ENCODE assay signal across 16 cellular contexts in genomic region chr17:54907385-54907784, GRCh38. TPM values are rescaled to one million over a fixed set of nuclear protein-coding genes. Genes with fewer than 3 reads are reported as not detected.
DNase-seq lines count a peak whose midpoint lies in the region; ATAC-seq, FAIRE-seq and TF ChIP-seq lines count a peak whose summit lies in the region.
"Had no signal": no experiment of that assay in that cellular context is flagged by ENCODE, and none has a peak within 500 bp of the region (broad histone marks: within the 10 kb centered on the region; RNA-seq: fewer than 3 reads in every experiment).

No MANE protein-coding gene starts in this region.

- DNase-seq in DMS53 (lab: John Stamatoyannopoulos, UW) (peak; percentile 9), DMS53 treated with DMSO at 0.1 percent for 48 hours (lab: John Stamatoyannopoulos, UW; ENCODE audit: unreplicated experiment) (no peak), hepatocyte (ENCODE audit: low spot score) (peak; percentile 11), pancreas (no peak), AML-193 (lab: John Stamatoyannopoulos, UW) (no peak), GM12892 (ENCODE audit: insufficient read length) (no peak)
- DNase-seq in activated T-helper 1 cell treated with anti-CD3 and anti-CD28 coated beads, Interleukin-12 subunit alpha, Interleukin-12 subunit beta, Interleukin-2, Interleukin-4 antibody, amounts not matched to agents 30 ng/mL and 10 ng/mL and 1 ng/mL, durations not matched to agents 14 hours and 24 hours and 36 hours (ENCODE audit: low spot score), result no peak
- DNase-seq: CD4-positive, CD25-positive, alpha-beta regulatory T cell; DMS 273 treated with DMSO at 0.1 percent for 48 hours; DMS79 treated with DMSO at 0.1 percent for 48 hours; EL; HCEC 1CT; HFFc6 had no signal

- H3K4me3 Mint-ChIP-seq in activated T-helper 1 cell treated with anti-CD3 and anti-CD28 coated beads, Interleukin-12 subunit alpha, Interleukin-12 subunit beta, Interleukin-2, Interleukin-4 antibody, amounts not matched to agents 30 ng/mL and 10 ng/mL and 1 ng/mL, durations not matched to agents 14 hours and 24 hours and 36 hours, result no peak overlapping the region
- H3K4me3 Mint-ChIP-seq: CD4-positive, CD25-positive, alpha-beta regulatory T cell; HFFc6 had no signal

- no peak for TF ChIP-seq POLR2A in GM12892 (IDR thresholded peaks at IDR 0.05; ENCODE audit: low read depth, low read length)

- H3K4me1 ChIP-seq in hepatocyte (ENCODE audit: insufficient read depth), result peaks cover 10% of the 10 kb centered on the region
- peaks cover 7 to 34% (median 17%) of the 10 kb centered on the region in 3 donors for H3K4me1 ChIP-seq in pancreas
- H3K4me1 ChIP-seq: BLaER1 had no signal

- no peaks in the 10 kb centered on the region for H3K9me2 ChIP-seq in hepatocyte (replicated peaks; ENCODE audit: insufficient read depth)

- ATAC-seq in pancreas, result peak in 3 of 4 donors; percentile 59 to 70 (median 68)

- no peak overlapping the region for H3K4me2 ChIP-seq in hepatocyte
- H3K4me2 ChIP-seq: BLaER1 had no signal

- H3K9me3 Mint-ChIP-seq in activated T-helper 1 cell treated with anti-CD3 and anti-CD28 coated beads, Interleukin-12 subunit alpha, Interleukin-12 subunit beta, Interleukin-2, Interleukin-4 antibody, amounts not matched to agents 30 ng/mL and 10 ng/mL and 1 ng/mL, durations not matched to agents 14 hours and 24 hours and 36 hours, result no peaks in the 10 kb centered on the region
- H3K9me3 Mint-ChIP-seq: HFFc6 had no signal

- H3K4me1 Mint-ChIP-seq in activated T-helper 1 cell treated with anti-CD3 and anti-CD28 coated beads, Interleukin-12 subunit alpha, Interleukin-12 subunit beta, Interleukin-2, Interleukin-4 antibody, amounts not matched to agents 30 ng/mL and 10 ng/mL and 1 ng/mL, durations not matched to agents 14 hours and 24 hours and 36 hours (ENCODE audit: low read depth), result no peaks in the 10 kb centered on the region

- H3K27ac ChIP-seq in hepatocyte (no peak overlapping the region), pancreas (peak overlapping the region in 2 of 4 donors; percentile 27 to 43)
- H3K27ac ChIP-seq: 22Rv1, BLaER1 had no signal

- intact Hi-C loops in pancreas (cut with DNase I), result no loop called here
- intact Hi-C loops in activated T-helper 1 cell treated with anti-CD3 and anti-CD28 coated beads, Interleukin-12 subunit alpha, Interleukin-12 subunit beta, Interleukin-2, Interleukin-4 antibody, amounts not matched to agents 30 ng/mL and 10 ng/mL and 1 ng/mL, durations not matched to agents 14 hours and 24 hours and 36 hours (cut with micrococcal nuclease), result no loop called here

- no peaks in the 10 kb centered on the region for H3K27me3 ChIP-seq in hepatocyte
- no peaks in the 10 kb centered on the region for H3K27me3 ChIP-seq in pancreas
- H3K27me3 ChIP-seq: BLaER1 had no signal

- H3K9me3 ChIP-seq in hepatocyte (ENCODE audit: low read depth), result no peaks in the 10 kb centered on the region
- no peaks in the 10 kb centered on the region for H3K9me3 ChIP-seq in pancreas
- H3K9me3 ChIP-seq: BLaER1 had no signal

- peaks cover 3% of the 10 kb centered on the region for H3K27me3 Mint-ChIP-seq in activated T-helper 1 cell treated with anti-CD3 and anti-CD28 coated beads, Interleukin-12 subunit alpha, Interleukin-12 subunit beta, Interleukin-2, Interleukin-4 antibody, amounts not matched to agents 30 ng/mL and 10 ng/mL and 1 ng/mL, durations not matched to agents 14 hours and 24 hours and 36 hours (ENCODE audit: insufficient read depth)
- H3K27me3 Mint-ChIP-seq: CD4-positive, CD25-positive, alpha-beta regulatory T cell had no signal

- H3K36me3 Mint-ChIP-seq in activated T-helper 1 cell treated with anti-CD3 and anti-CD28 coated beads, Interleukin-12 subunit alpha, Interleukin-12 subunit beta, Interleukin-2, Interleukin-4 antibody, amounts not matched to agents 30 ng/mL and 10 ng/mL and 1 ng/mL, durations not matched to agents 14 hours and 24 hours and 36 hours (ENCODE audit: low read depth), result no peaks in the 10 kb centered on the region
- H3K36me3 Mint-ChIP-seq: CD4-positive, CD25-positive, alpha-beta regulatory T cell had no signal

- H3K36me3 ChIP-seq in hepatocyte (replicated peaks; ENCODE audit: insufficient read depth, low read depth), result no peaks in the 10 kb centered on the region
- H3K36me3 ChIP-seq in pancreas, result no peaks in the 10 kb centered on the region
- H3K36me3 ChIP-seq: BLaER1 had no signal

- H3K27ac Mint-ChIP-seq in activated T-helper 1 cell treated with anti-CD3 and anti-CD28 coated beads, Interleukin-12 subunit alpha, Interleukin-12 subunit beta, Interleukin-2, Interleukin-4 antibody, amounts not matched to agents 30 ng/mL and 10 ng/mL and 1 ng/mL, durations not matched to agents 14 hours and 24 hours and 36 hours, result no peak overlapping the region
- H3K27ac Mint-ChIP-seq: CD4-positive, CD25-positive, alpha-beta regulatory T cell; HFFc6 had no signal

- H2AFZ ChIP-seq in hepatocyte, result no peak overlapping the region

- 82% methylated on average over 4 of the region's 4 CpGs for WGBS in hepatocyte (ENCODE audit: low lambda C conversion rate, missing lambda C conversion rate)
- WGBS in pancreas, 2 donors, result 20 to 25% methylated on average over 4 of the region's 4 CpGs

- H3K4me3 ChIP-seq in hepatocyte (no peak overlapping the region), pancreas (no peak overlapping the region)
- H3K4me3 ChIP-seq: BLaER1 had no signal

- peaks cover 44% of the 10 kb centered on the region for H3K79me2 ChIP-seq in hepatocyte

- TF ChIP-seq CTCF in hepatocyte (IDR thresholded peaks at IDR 0.05; ENCODE audit: poor library complexity) (no peak), pancreas (IDR thresholded peaks at IDR 0.05) (no peak)

- no peak for FAIRE-seq in pancreas (lab: Jason Lieb, UNC)
- no peak for FAIRE-seq in GM12892 (lab: Jason Lieb, UNC)
- FAIRE-seq: G401.6 had no signal

- H4K20me1 ChIP-seq in hepatocyte (ENCODE audit: insufficient read depth, poor library complexity, severe bottlenecking), result no peaks in the 10 kb centered on the region
- H4K20me1 ChIP-seq: BLaER1 had no signal

RNA-seq across cellular contexts. Expression of gene TOM1L1, which starts 6.7 kb away (rescaled TPM):
- total RNA-seq in hepatocyte, result 46.2 and 56.0 TPM in 2 replicates
- polyA plus RNA-seq in hepatocyte, result 31.5 and 36.9 TPM in 2 replicates
- 10 to 100 TPM; 29.4 to 39.0 (median 33.1) TPM for total RNA-seq in pancreas
- 10 to 100 TPM; 14.2 to 29.9 TPM for polyA plus RNA-seq in pancreas
- 0.32 and 0.41 TPM in 2 replicates for total RNA-seq in activated T-helper 1 cell treated with anti-CD3 and anti-CD28 coated beads, Interleukin-12 subunit alpha, Interleukin-12 subunit beta, Interleukin-2, Interleukin-4 antibody, amounts not matched to agents 30 ng/mL and 10 ng/mL and 1 ng/mL, durations not matched to agents 14 hours and 24 hours and 36 hours
- 6.9 TPM for polyA plus RNA-seq in GM12892 (2012; ENCODE audit: missing spikeins)
- total RNA-seq: CD4-positive, CD25-positive, alpha-beta regulatory T cell had no signal
- polyA plus RNA-seq: CD4-positive, CD25-positive, alpha-beta regulatory T cell had no signal

Comparison
In these comparisons a context has a peak if more than half of its experiments do, and no peak if none do; other contexts are left out.
1. DNase-seq: peak in DMS53 (single experiment) and hepatocyte (single experiment); none in DMS53 treated with DMSO at 0.1 percent for 48 hours (single experiment), pancreas (0 of 6), activated T-helper 1 cell treated with anti-CD3 and anti-CD28 coated beads, Interleukin-12 subunit alpha, Interleukin-12 subunit beta, Interleukin-2, Interleukin-4 antibody, amounts not matched to agents 30 ng/mL and 10 ng/mL and 1 ng/mL, durations not matched to agents 14 hours and 24 hours and 36 hours (single experiment), AML-193 (0 of 2) and GM12892 (single experiment).
2. RNA of gene TOM1L1, which starts 6.7 kb away (total RNA-seq): 46.2 to 56.0 TPM in hepatocyte and 29.4 to 39.0 TPM in pancreas; 0.32 to 0.41 TPM in activated T-helper 1 cell treated with anti-CD3 and anti-CD28 coated beads, Interleukin-12 subunit alpha, Interleukin-12 subunit beta, Interleukin-2, Interleukin-4 antibody, amounts not matched to agents 30 ng/mL and 10 ng/mL and 1 ng/mL, durations not matched to agents 14 hours and 24 hours and 36 hours; every median in the first group is over 10 times any median in the second.